In the genomic region with DNA sequence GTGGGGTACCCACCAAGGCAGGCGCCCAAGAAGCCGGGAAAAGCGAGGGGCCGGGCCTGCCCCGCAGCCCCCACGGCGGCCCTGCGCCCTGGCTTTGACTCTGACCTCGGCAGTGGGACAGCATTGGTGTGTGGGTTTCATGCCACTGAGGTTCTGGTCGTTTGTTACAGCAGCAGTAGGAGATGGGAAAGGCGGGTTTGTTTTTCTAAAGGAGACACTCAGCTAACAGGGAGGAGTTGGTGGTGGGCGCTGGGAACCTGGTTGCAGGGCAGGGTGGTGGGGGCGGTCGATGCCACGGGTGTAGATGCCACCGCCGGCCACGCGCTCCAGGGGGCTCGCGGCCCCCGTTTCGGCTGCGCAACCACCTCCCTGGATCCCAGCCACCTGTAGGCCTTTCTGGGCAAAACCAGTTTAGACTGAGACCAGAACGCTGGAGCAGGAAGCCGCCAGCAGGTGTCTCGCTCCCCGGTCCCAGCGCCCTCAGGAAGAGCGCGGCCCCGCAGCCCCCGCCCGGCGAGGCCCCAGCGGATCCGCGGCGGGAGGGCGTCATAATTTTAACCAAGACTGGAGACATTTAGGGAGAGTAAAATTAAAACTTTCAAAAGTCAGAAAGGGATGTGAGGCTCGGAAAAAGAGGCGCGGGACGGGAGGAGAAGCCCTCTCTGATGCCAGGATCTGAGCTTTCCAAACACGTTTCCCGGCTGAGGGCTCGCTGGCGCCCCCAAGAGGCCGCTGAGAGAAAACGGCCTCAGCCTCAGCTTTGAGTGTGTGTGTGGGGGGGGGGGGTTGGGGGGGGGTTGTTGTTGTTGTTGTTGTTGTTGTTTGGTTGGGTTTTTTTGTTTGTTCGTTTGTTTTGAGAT, we compare ENCODE assay signal across 1 cellular context.
TF ChIP-seq lines count a peak whose summit lies in the region.

No MANE protein-coding gene starts in this region.

TF ChIP-seq in K562, 482 proteins besides CTCF, POLR2A, EP300 and RAD21 (continued from another document):
- TF ChIP-seq HNRNPLL (IDR thresholded peaks at IDR 0.05; ENCODE audit: low read depth, low read length, poor library complexity, severe bottlenecking): no peak
- TF ChIP-seq, protein P1, sequence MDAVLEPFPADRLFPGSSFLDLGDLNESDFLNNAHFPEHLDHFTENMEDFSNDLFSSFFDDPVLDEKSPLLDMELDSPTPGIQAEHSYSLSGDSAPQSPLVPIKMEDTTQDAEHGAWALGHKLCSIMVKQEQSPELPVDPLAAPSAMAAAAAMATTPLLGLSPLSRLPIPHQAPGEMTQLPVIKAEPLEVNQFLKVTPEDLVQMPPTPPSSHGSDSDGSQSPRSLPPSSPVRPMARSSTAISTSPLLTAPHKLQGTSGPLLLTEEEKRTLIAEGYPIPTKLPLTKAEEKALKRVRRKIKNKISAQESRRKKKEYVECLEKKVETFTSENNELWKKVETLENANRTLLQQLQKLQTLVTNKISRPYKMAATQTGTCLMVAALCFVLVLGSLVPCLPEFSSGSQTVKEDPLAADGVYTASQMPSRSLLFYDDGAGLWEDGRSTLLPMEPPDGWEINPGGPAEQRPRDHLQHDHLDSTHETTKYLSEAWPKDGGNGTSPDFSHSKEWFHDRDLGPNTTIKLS (IDR thresholded peaks at IDR 0.05; ENCODE audit: borderline replicate concordance, low read depth): peak; percentile 43; the same call in 1 of the 2 replicates
- TF ChIP-seq ZKSCAN8 (CRISPR knock-in tag; IDR thresholded peaks at IDR 0.05): no peak
- no peak for TF ChIP-seq SIN3A (IDR thresholded peaks at IDR 0.05; ENCODE audit: borderline replicate concordance in 2 of 2, control insufficient read depth in 1 of 2, low read depth in 2 of 2, low read length in 2 of 2)
- peak; percentile 4; the same call in 1 of the 2 replicates for TF ChIP-seq CREM (IDR thresholded peaks at IDR 0.05; ENCODE audit: low read depth)
- TF ChIP-seq, protein P2, sequence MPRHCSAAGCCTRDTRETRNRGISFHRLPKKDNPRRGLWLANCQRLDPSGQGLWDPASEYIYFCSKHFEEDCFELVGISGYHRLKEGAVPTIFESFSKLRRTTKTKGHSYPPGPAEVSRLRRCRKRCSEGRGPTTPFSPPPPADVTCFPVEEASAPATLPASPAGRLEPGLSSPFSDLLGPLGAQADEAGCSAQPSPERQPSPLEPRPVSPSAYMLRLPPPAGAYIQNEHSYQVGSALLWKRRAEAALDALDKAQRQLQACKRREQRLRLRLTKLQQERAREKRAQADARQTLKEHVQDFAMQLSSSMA (CRISPR knock-in tag; IDR thresholded peaks at IDR 0.05): no peak
- TF ChIP-seq ELF2 (CRISPR knock-in tag; IDR thresholded peaks at IDR 0.05): no peak
- TF ChIP-seq ZNF311 (CRISPR knock-in tag; IDR thresholded peaks at IDR 0.05): no peak
- TF ChIP-seq CEBPB (tag; IDR thresholded peaks at IDR 0.05): no peak
- TF ChIP-seq, protein P3, sequence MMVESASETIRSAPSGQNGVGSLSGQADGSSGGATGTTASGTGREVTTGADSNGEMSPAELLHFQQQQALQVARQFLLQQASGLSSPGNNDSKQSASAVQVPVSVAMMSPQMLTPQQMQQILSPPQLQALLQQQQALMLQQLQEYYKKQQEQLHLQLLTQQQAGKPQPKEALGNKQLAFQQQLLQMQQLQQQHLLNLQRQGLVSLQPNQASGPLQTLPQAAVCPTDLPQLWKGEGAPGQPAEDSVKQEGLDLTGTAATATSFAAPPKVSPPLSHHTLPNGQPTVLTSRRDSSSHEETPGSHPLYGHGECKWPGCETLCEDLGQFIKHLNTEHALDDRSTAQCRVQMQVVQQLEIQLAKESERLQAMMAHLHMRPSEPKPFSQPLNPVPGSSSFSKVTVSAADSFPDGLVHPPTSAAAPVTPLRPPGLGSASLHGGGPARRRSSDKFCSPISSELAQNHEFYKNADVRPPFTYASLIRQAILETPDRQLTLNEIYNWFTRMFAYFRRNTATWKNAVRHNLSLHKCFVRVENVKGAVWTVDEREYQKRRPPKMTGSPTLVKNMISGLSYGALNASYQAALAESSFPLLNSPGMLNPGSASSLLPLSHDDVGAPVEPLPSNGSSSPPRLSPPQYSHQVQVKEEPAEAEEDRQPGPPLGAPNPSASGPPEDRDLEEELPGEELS (CRISPR knock-in tag; IDR thresholded peaks at IDR 0.05; ENCODE audit: borderline replicate concordance): no peak
- TF ChIP-seq SETDB1 (IDR thresholded peaks at IDR 0.05; ENCODE audit: low read length): no peak
- TF ChIP-seq EZH2 (IDR thresholded peaks at IDR 0.05; ENCODE audit: borderline replicate concordance, low read depth, low read length): no peak
- TF ChIP-seq NR2C1 (IDR thresholded peaks at IDR 0.05): no peak
- no peak for TF ChIP-seq NR2C1 (tag; IDR thresholded peaks at IDR 0.05)
